Comparison of ENCODE assay signal across 21 cellular contexts in the genomic region with DNA sequence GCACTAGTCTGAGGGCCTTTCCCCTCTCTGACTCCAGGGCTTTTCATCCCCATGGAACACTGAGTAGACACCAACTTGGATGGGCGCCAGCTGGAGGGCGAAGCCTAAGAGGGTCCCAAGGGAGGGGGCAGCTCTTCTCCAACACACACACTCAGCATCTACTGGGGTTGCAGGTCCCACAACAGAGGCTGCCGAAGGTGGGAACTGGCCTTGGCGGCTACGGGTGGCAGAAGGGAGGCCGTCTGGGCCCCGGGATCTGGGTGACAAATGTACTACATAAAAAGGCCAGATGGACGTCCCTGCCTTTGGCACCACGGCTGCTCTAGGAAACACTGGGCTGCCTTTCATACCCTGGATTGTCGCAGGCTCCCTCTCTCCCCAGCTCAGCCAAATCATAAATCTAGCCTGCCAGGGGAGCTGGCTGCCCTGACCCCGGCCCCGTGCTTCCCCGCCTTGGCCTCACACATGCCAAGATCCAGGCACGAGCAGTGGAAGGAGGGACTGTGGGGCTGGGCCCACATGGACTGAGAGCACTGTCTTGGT. TPM values are rescaled to one million over a fixed set of nuclear protein-coding genes. Genes with fewer than 3 reads are reported as not detected.
DNase-seq lines count a peak whose midpoint lies in the region; ATAC-seq and TF ChIP-seq lines count a peak whose summit lies in the region.
"Had no signal": no experiment of that assay in that cellular context is flagged by ENCODE, and none has a peak within 500 bp of the region (broad histone marks: within the 10 kb centered on the region; RNA-seq: fewer than 3 reads in every experiment).

No MANE protein-coding gene starts in this region.

- 58 to 66% methylated on average over 14 of the region's 14 CpGs for WGBS in body of pancreas, 2 donors

- H3K4me1 Mint-ChIP-seq in activated CD8-positive, alpha-beta T cell treated with anti-CD3 and anti-CD28 coated beads, Interleukin-2, amount 10 ng/mL, durations not matched to agents 7 days and 5 days (ENCODE audit: low read depth): no peaks in the 10 kb centered on the region
- H3K4me1 Mint-ChIP-seq: activated CD4-positive, alpha-beta T cell treated with anti-CD3 and anti-CD28 coated beads, Interleukin-2, amount 10 ng/mL, durations not matched to agents 24 days and 14 days; CD14-positive monocyte had no signal

- H3K27me3 Mint-ChIP-seq in activated CD8-positive, alpha-beta T cell treated with anti-CD3 and anti-CD28 coated beads, Interleukin-2, amount 10 ng/mL, durations not matched to agents 7 days and 5 days (ENCODE audit: low read depth): peaks cover 19% of the 10 kb centered on the region

- CTCF ChIA-PET in activated CD8-positive, alpha-beta T cell treated with anti-CD3 and anti-CD28 coated beads, Interleukin-2, amount 10 ng/mL, durations not matched to agents 7 days and 5 days (lab: Charles Lee): no interaction called here

- TF ChIP-seq POLR2A in body of pancreas (IDR thresholded peaks at IDR 0.05): no peak

- DNase-seq in NCI-H1436 (lab: John Stamatoyannopoulos, UW) (peak; percentile 61), NCI-H1436 treated with DMSO at 0.1 percent for 48 hours (lab: John Stamatoyannopoulos, UW) (no peak), body of pancreas (peak in 3 of 4 donors; percentile 23 to 28 (median 24)), hippocampal formation (lab: John Stamatoyannopoulos, UW) (peak; percentile 39 to 46), tibial artery (peak; percentile 36 to 90), foreskin melanocyte (no peak), WERI-Rb-1 (no peak)
- no peak for DNase-seq in activated CD8-positive, alpha-beta T cell treated with anti-CD3 and anti-CD28 coated beads, Interleukin-2, amount 10 ng/mL, durations not matched to agents 7 days and 5 days
- DNase-seq: activated CD4-positive, alpha-beta T cell treated with anti-CD3 and anti-CD28 coated beads, Interleukin-2, amount 10 ng/mL, durations not matched to agents 24 days and 14 days; activated T-cell treated with anti-CD3 and anti-CD28 coated beads for 4 hours; effector memory CD8-positive, alpha-beta T cell; GM23248; MV-4-11; NCI-H2227 treated with DMSO at 0.1 percent for 48 hours; stimulated activated naive CD4-positive, alpha-beta T cell; T1000 had no signal

- no peaks in the 10 kb centered on the region for H3K36me3 Mint-ChIP-seq in activated CD8-positive, alpha-beta T cell treated with anti-CD3 and anti-CD28 coated beads, Interleukin-2, amount 10 ng/mL, durations not matched to agents 7 days and 5 days (ENCODE audit: low read depth)
- H3K36me3 Mint-ChIP-seq: activated naive CD8-positive, alpha-beta T cell; CD14-positive monocyte had no signal

- H3K9me3 Mint-ChIP-seq in activated CD8-positive, alpha-beta T cell treated with anti-CD3 and anti-CD28 coated beads, Interleukin-2, amount 10 ng/mL, durations not matched to agents 7 days and 5 days (ENCODE audit: insufficient read depth): no peaks in the 10 kb centered on the region
- H3K9me3 Mint-ChIP-seq: activated CD4-positive, alpha-beta T cell treated with anti-CD3 and anti-CD28 coated beads, Interleukin-2, amount 10 ng/mL, durations not matched to agents 24 days and 14 days; effector memory CD8-positive, alpha-beta T cell had no signal

- no peaks in the 10 kb centered on the region for H3K9me3 ChIP-seq in body of pancreas
- H3K9me3 ChIP-seq in tibial artery: no peaks in the 10 kb centered on the region
- no peaks in the 10 kb centered on the region for H3K9me3 ChIP-seq in WERI-Rb-1 (ENCODE audit: severe bottlenecking)
- H3K9me3 ChIP-seq: upper lobe of left lung had no signal

- TF ChIP-seq CTCF in body of pancreas (IDR thresholded peaks at IDR 0.05): no peak
- TF ChIP-seq CTCF in tibial artery (IDR thresholded peaks at IDR 0.05): no peak
- no peak for TF ChIP-seq CTCF in WERI-Rb-1 (IDR thresholded peaks at IDR 0.05; ENCODE audit: low read depth, low read length)

- H3K4me1 ChIP-seq in body of pancreas (peaks cover 8% of the 10 kb centered on the region), tibial artery (peaks cover 0 to 27% (median 20%) of the 10 kb centered on the region in 4 donors)
- H3K4me1 ChIP-seq: upper lobe of left lung had no signal

- H3K27ac Mint-ChIP-seq in activated CD8-positive, alpha-beta T cell treated with anti-CD3 and anti-CD28 coated beads, Interleukin-2, amount 10 ng/mL, durations not matched to agents 7 days and 5 days: no peak overlapping the region
- H3K27ac Mint-ChIP-seq: activated CD4-positive, alpha-beta T cell treated with anti-CD3 and anti-CD28 coated beads, Interleukin-2, amount 10 ng/mL, durations not matched to agents 24 days and 14 days; activated naive CD8-positive, alpha-beta T cell; CD14-positive monocyte; effector memory CD8-positive, alpha-beta T cell had no signal

- intact Hi-C loops in body of pancreas (cut with DNase I) (no loop called here), tibial artery (cut with DNase I; ENCODE audit: low total_unique reads) (no loop called here)

- H3K27ac ChIP-seq in body of pancreas: peak overlapping the region in 1 of 4 donors; percentile 48
- peak overlapping the region; percentile 53 to 55 for H3K27ac ChIP-seq in tibial artery
- no peak overlapping the region for H3K27ac ChIP-seq in WERI-Rb-1
- H3K27ac ChIP-seq: GM23248, SK-N-MC, upper lobe of left lung had no signal

- no peaks in the 10 kb centered on the region for H3K36me3 ChIP-seq in body of pancreas (replicated peaks in 1 of 2; ENCODE audit: insufficient read depth in 1 of 2, low read depth in 2 of 2)
- H3K36me3 ChIP-seq in tibial artery: no peaks in the 10 kb centered on the region
- H3K36me3 ChIP-seq in WERI-Rb-1: no peaks in the 10 kb centered on the region
- H3K36me3 ChIP-seq: upper lobe of left lung had no signal

- ATAC-seq in body of pancreas: peak; percentile 70
- ATAC-seq in activated CD8-positive, alpha-beta T cell treated with anti-CD3 and anti-CD28 coated beads, Interleukin-2, amount 10 ng/mL, durations not matched to agents 7 days and 5 days: no peak
- ATAC-seq: effector memory CD8-positive, alpha-beta T cell had no signal

- H3K27me3 ChIP-seq in body of pancreas (no peaks in the 10 kb centered on the region), tibial artery (peaks cover 0 to 15% of the 10 kb centered on the region in 2 donors), WERI-Rb-1 (ENCODE audit: insufficient read depth, low read depth, severe bottlenecking) (no peaks in the 10 kb centered on the region)
- H3K27me3 ChIP-seq: upper lobe of left lung had no signal

- no peak overlapping the region for H3K4me3 ChIP-seq in body of pancreas
- H3K4me3 ChIP-seq in tibial artery: no peak overlapping the region
- no peak overlapping the region for H3K4me3 ChIP-seq in WERI-Rb-1 (ENCODE audit: low read depth, low read length)
- H3K4me3 ChIP-seq: GM23248, SK-N-MC, upper lobe of left lung had no signal

- POLR2A ChIA-PET in activated CD8-positive, alpha-beta T cell treated with anti-CD3 and anti-CD28 coated beads, Interleukin-2, amount 10 ng/mL, durations not matched to agents 7 days and 5 days (lab: Charles Lee): no interaction called here

- H3K4me3 Mint-ChIP-seq in activated CD8-positive, alpha-beta T cell treated with anti-CD3 and anti-CD28 coated beads, Interleukin-2, amount 10 ng/mL, durations not matched to agents 7 days and 5 days: no peak overlapping the region
- H3K4me3 Mint-ChIP-seq: activated CD4-positive, alpha-beta T cell treated with anti-CD3 and anti-CD28 coated beads, Interleukin-2, amount 10 ng/mL, durations not matched to agents 24 days and 14 days; activated naive CD8-positive, alpha-beta T cell; CD14-positive monocyte; effector memory CD8-positive, alpha-beta T cell had no signal

RNA-seq across cellular contexts. Expression of gene SEMA5B, which starts 31.5 kb away (rescaled TPM):
- 10 to 100 TPM in 1 of 2 donors, 1 to 10 TPM in 1; 1.0 to 15.2 TPM for total RNA-seq in body of pancreas
- total RNA-seq in activated CD8-positive, alpha-beta T cell treated with anti-CD3 and anti-CD28 coated beads, Interleukin-2, amount 10 ng/mL, durations not matched to agents 7 days and 5 days: not detected
- total RNA-seq: activated CD4-positive, alpha-beta T cell treated with anti-CD3 and anti-CD28 coated beads, Interleukin-2, amount 10 ng/mL, durations not matched to agents 24 days and 14 days; GM23248; pulmonary artery endothelial cell had no signal

Comparison
In these comparisons a context has a peak if more than half of its experiments do, and no peak if none do; other contexts are left out.
1. DNase-seq: peak in NCI-H1436 (single experiment), body of pancreas (3 of 4), hippocampal formation (2 of 2) and tibial artery (2 of 2); none in NCI-H1436 treated with DMSO at 0.1 percent for 48 hours (single experiment), foreskin melanocyte (single experiment), activated CD8-positive, alpha-beta T cell treated with anti-CD3 and anti-CD28 coated beads, Interleukin-2, amount 10 ng/mL, durations not matched to agents 7 days and 5 days (single experiment) and WERI-Rb-1 (single experiment).